1 cellular context compared by ENCODE assay signal in the genomic region with DNA sequence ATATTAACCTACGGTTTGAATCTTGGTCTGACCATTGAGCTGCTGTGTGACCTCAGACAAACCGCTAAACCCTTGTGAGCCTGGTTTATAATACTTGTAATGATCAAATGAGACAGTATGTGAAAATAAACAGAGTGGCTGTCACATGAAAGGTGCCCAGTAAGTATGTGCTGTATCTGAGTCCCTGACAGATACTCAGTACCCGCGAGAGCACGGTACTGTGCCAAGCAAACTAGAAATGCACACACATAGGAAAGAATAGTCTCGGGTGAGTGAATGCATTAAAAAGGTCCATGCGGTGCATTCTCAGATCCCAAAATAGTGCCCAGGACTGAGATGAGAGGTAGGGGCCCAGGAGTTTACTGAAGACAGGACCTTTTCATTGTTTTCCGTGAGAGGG.
TF ChIP-seq lines count a peak whose summit lies in the region.

No MANE protein-coding gene starts in this region.

TF ChIP-seq in K562, 482 proteins besides CTCF, POLR2A, EP300 and RAD21 (continued from another document):
- TF ChIP-seq, protein P1, sequence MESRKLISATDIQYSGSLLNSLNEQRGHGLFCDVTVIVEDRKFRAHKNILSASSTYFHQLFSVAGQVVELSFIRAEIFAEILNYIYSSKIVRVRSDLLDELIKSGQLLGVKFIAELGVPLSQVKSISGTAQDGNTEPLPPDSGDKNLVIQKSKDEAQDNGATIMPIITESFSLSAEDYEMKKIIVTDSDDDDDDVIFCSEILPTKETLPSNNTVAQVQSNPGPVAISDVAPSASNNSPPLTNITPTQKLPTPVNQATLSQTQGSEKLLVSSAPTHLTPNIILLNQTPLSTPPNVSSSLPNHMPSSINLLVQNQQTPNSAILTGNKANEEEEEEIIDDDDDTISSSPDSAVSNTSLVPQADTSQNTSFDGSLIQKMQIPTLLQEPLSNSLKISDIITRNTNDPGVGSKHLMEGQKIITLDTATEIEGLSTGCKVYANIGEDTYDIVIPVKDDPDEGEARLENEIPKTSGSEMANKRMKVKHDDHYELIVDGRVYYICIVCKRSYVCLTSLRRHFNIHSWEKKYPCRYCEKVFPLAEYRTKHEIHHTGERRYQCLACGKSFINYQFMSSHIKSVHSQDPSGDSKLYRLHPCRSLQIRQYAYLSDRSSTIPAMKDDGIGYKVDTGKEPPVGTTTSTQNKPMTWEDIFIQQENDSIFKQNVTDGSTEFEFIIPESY (CRISPR knock-in tag; IDR thresholded peaks at IDR 0.05): 0 out of 2 replicates have a peak, but pooled peaks have one; percentile 32
- TF ChIP-seq, protein P2, sequence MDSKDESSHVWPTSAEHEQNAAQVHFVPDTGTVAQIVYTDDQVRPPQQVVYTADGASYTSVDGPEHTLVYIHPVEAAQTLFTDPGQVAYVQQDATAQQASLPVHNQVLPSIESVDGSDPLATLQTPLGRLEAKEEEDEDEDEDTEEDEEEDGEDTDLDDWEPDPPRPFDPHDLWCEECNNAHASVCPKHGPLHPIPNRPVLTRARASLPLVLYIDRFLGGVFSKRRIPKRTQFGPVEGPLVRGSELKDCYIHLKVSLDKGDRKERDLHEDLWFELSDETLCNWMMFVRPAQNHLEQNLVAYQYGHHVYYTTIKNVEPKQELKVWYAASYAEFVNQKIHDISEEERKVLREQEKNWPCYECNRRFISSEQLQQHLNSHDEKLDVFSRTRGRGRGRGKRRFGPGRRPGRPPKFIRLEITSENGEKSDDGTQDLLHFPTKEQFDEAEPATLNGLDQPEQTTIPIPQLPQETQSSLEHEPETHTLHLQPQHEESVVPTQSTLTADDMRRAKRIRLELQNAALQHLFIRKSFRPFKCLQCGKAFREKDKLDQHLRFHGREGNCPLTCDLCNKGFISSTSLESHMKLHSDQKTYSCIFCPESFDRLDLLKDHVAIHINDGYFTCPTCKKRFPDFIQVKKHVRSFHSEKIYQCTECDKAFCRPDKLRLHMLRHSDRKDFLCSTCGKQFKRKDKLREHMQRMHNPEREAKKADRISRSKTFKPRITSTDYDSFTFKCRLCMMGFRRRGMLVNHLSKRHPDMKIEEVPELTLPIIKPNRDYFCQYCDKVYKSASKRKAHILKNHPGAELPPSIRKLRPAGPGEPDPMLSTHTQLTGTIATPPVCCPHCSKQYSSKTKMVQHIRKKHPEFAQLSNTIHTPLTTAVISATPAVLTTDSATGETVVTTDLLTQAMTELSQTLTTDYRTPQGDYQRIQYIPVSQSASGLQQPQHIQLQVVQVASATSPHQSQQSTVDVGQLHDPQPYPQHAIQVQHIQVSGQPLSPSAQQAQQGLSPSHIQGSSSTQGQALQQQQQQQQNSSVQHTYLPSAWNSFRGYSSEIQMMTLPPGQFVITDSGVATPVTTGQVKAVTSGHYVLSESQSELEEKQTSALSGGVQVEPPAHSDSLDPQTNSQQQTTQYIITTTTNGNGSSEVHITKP (IDR thresholded peaks at IDR 0.05; ENCODE audit: partially characterized antibody): no peak
- no peak for TF ChIP-seq MTA1 (IDR thresholded peaks at IDR 0.05; ENCODE audit: borderline replicate concordance)
- no peak for TF ChIP-seq KDM4B (IDR thresholded peaks at IDR 0.05; ENCODE audit: borderline replicate concordance in 2 of 2, low read depth in 1 of 2)
- TF ChIP-seq PHF20 (IDR thresholded peaks at IDR 0.05; ENCODE audit: partially characterized antibody): no peak
TF ChIP-seq in K562: peak in this region for 1.
